23 cellular contexts compared by ENCODE assay signal in genomic region chr5:83531661-83532060, GRCh38.
"Had no signal": no experiment of that assay in that cellular context is flagged by ENCODE, and none has a peak within 500 bp of the region (broad histone marks: within the 10 kb centered on the region; RNA-seq: fewer than 3 reads in every experiment).

No MANE protein-coding gene starts in this region.

- H3K27ac Mint-ChIP-seq: effector memory CD8-positive, alpha-beta T cell; stimulated activated effector memory CD8-positive, alpha-beta T cell treated with anti-CD3 and anti-CD28 coated beads, Interleukin-12 subunit alpha, Interleukin-12 subunit beta, amount 100 ng/mL, for 72 hours had no signal

- H3K4me3 Mint-ChIP-seq: effector memory CD8-positive, alpha-beta T cell; naive thymus-derived CD8-positive, alpha-beta T cell; neural crest cell; stimulated activated effector memory CD8-positive, alpha-beta T cell treated with anti-CD3 and anti-CD28 coated beads, Interleukin-12 subunit alpha, Interleukin-12 subunit beta, amount 100 ng/mL, for 72 hours had no signal

- H3K36me3 ChIP-seq: gastroesophageal sphincter, heart left ventricle, left lung, neutrophil, pancreas, right atrium auricular region, stomach, thyroid gland, vagina had no signal

- H3K4me3 ChIP-seq: gastroesophageal sphincter, heart left ventricle, hepatocyte, left lung, pancreas, right atrium auricular region, stomach, thyroid gland, vagina had no signal

- H3K9me3 Mint-ChIP-seq: effector memory CD8-positive, alpha-beta T cell; naive thymus-derived CD8-positive, alpha-beta T cell; neural crest cell; stimulated activated effector memory CD8-positive, alpha-beta T cell treated with anti-CD3 and anti-CD28 coated beads, Interleukin-12 subunit alpha, Interleukin-12 subunit beta, amount 100 ng/mL, for 72 hours had no signal

- H3K27me3 Mint-ChIP-seq: effector memory CD8-positive, alpha-beta T cell had no signal

- H3K27me3 ChIP-seq: gastroesophageal sphincter, heart left ventricle, hepatocyte, left lung, neutrophil, pancreas, right atrium auricular region, stomach, thyroid gland, vagina had no signal

- H3K9me3 ChIP-seq: gastroesophageal sphincter, heart left ventricle, left lung, neutrophil, pancreas, right atrium auricular region, stomach, thyroid gland, vagina had no signal

- H3K4me1 ChIP-seq: gastroesophageal sphincter, left lung, pancreas, right atrium auricular region, stomach, thyroid gland, vagina had no signal

- DNase-seq: cortex of kidney; effector memory CD8-positive, alpha-beta T cell; foreskin fibroblast; heart left ventricle; kidney; left lung; mesenchymal stem cell; midbrain; naive thymus-derived CD8-positive, alpha-beta T cell; pancreas; stimulated activated CD4-positive, alpha-beta T cell treated with anti-CD3 and anti-CD28 coated beads, Interleukin-2, amount 100 ng/mL, for 24 hours; stimulated activated CD4-positive, alpha-beta T cell treated with anti-CD3 and anti-CD28 coated beads, Interleukin-4, amount 100 ng/mL, for 24 hours; stimulated activated naive CD4-positive, alpha-beta T cell treated with Interleukin-2 at 50 U/mL for 16 hours; stomach; thyroid gland; trophoblast cell had no signal

- H3K36me3 Mint-ChIP-seq: naive thymus-derived CD8-positive, alpha-beta T cell; stimulated activated effector memory CD8-positive, alpha-beta T cell treated with anti-CD3 and anti-CD28 coated beads, Interleukin-12 subunit alpha, Interleukin-12 subunit beta, amount 100 ng/mL, for 72 hours had no signal

- H3K4me1 Mint-ChIP-seq: naive thymus-derived CD8-positive, alpha-beta T cell; stimulated activated effector memory CD8-positive, alpha-beta T cell treated with anti-CD3 and anti-CD28 coated beads, Interleukin-12 subunit alpha, Interleukin-12 subunit beta, amount 100 ng/mL, for 72 hours had no signal

- H3K27ac ChIP-seq: gastroesophageal sphincter, heart left ventricle, hepatocyte, left lung, neutrophil, pancreas, right atrium auricular region, stomach, thyroid gland, vagina had no signal
